ENCODE assay signal across 1 cellular context in genomic region chr15:77028451-77029165, GRCh38.
TF ChIP-seq lines count a peak whose summit lies in the region.

No MANE protein-coding gene starts in this region.

TF ChIP-seq in GM23338, 12 proteins besides CTCF, POLR2A, EP300 and RAD21 (continued from another document):
- TF ChIP-seq ZNF462 (CRISPR knock-in tag; IDR thresholded peaks at IDR 0.05) (no peak), ZNF114 (CRISPR knock-in tag; IDR thresholded peaks at IDR 0.05) (no peak)
